19 cellular contexts compared by ENCODE assay signal in the genomic region with DNA sequence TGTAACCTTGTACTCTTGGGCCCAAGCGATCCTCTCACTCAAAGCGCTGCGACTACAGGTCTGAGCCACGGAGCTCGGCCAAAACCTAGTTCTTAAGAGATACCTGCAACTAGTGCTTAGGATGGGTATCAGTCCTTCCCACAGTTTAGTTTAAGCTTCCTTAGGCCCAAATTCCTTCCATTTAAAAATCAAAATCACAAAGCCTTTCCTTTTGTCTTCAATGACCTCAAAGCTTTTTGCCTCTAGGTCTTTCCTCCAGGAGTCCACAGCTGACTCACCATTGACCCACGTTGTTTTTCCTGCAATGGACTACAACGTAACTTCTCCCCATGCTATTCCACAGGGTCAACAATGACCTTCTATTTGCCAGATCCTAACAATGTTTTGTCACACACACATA.
DNase-seq lines count a peak whose midpoint lies in the region; ATAC-seq, FAIRE-seq and TF ChIP-seq lines count a peak whose summit lies in the region.
"Had no signal": no experiment of that assay in that cellular context is flagged by ENCODE, and none has a peak within 500 bp of the region (broad histone marks: within the 10 kb centered on the region; RNA-seq: fewer than 3 reads in every experiment).

No MANE protein-coding gene starts in this region.

- H3F3A ChIP-seq in neural cell (ENCODE audit: insufficient read depth, low read length, poor library complexity, severe bottlenecking) = peaks cover 3% of the 10 kb centered on the region

- no peak overlapping the region for H3K9ac ChIP-seq in NT2/D1 (ENCODE audit: insufficient read length, low read depth)
- no peak overlapping the region for H3K9ac ChIP-seq in endothelial cell of umbilical vein (replicated peaks; ENCODE audit: extremely low read depth, insufficient read depth, low read length)
- no peak overlapping the region for H3K9ac ChIP-seq in neural cell (ENCODE audit: low read length)
- H3K9ac ChIP-seq: KMS-11, SK-N-SH had no signal

- H2AFZ ChIP-seq in endothelial cell of umbilical vein (ENCODE audit: low read depth, low read length) (no peak overlapping the region), neural cell (ENCODE audit: low read depth, low read length) (no peak overlapping the region)

- no peaks in the 10 kb centered on the region for H3K4me1 Mint-ChIP-seq in stimulated activated naive CD8-positive, alpha-beta T cell treated with anti-CD3 and anti-CD28 coated beads, Interleukin-15, amount 100 ng/mL, for 72 hours

- peaks cover 13% of the 10 kb centered on the region for H4K20me1 ChIP-seq in endothelial cell of umbilical vein (replicated peaks; ENCODE audit: control insufficient read depth, extremely low read depth, insufficient read depth, low read length)
- no peaks in the 10 kb centered on the region for H4K20me1 ChIP-seq in neural cell (ENCODE audit: insufficient read depth)

- peak overlapping the region; percentile 62 for H3K27ac ChIP-seq in endothelial cell of umbilical vein (ENCODE audit: insufficient read depth, low read depth, low read length)
- H3K27ac ChIP-seq in neural cell (ENCODE audit: low read length) = no peak overlapping the region
- H3K27ac ChIP-seq: KMS-11, Peyer's patch had no signal

- CTCF ChIA-PET in endothelial cell of umbilical vein (lab: Charles Lee) = interaction anchor here (1.3 kb wide), 1 partner anchor 27 kb away, joined by 3 read pairs; no protein-coding TSS in a partner anchor

- H3K27me3 Mint-ChIP-seq in stimulated activated naive CD8-positive, alpha-beta T cell treated with anti-CD3 and anti-CD28 coated beads, Interleukin-15, amount 100 ng/mL, for 72 hours = no peaks in the 10 kb centered on the region

- peaks cover 87% of the 10 kb centered on the region for H3K79me2 ChIP-seq in endothelial cell of umbilical vein (ENCODE audit: control insufficient read depth, insufficient read depth, low read length)
- peaks cover 39% of the 10 kb centered on the region for H3K79me2 ChIP-seq in neural cell (replicated peaks; ENCODE audit: insufficient read depth, low read length)

- H3K9me2 ChIP-seq in neural cell (ENCODE audit: insufficient read depth, low read length) = no peaks in the 10 kb centered on the region
- H3K9me2 ChIP-seq: SK-N-SH had no signal

- intact Hi-C loops in endothelial cell of umbilical vein (cut with micrococcal nuclease) = no loop called here

- H3K27ac Mint-ChIP-seq in stimulated activated naive CD8-positive, alpha-beta T cell treated with anti-CD3 and anti-CD28 coated beads, Interleukin-15, amount 100 ng/mL, for 72 hours = no peak overlapping the region

- peak; percentile 57 for FAIRE-seq in endothelial cell of umbilical vein (lab: Jason Lieb, UNC)
- FAIRE-seq: HepG2 had no signal

- TF ChIP-seq CTCF in endothelial cell of umbilical vein (IDR thresholded peaks at IDR 0.05; ENCODE audit: extremely low read depth in 1 of 2, insufficient read depth in 1 of 2, low read depth in 1 of 2, low read length in 2 of 2) (no peak), neural cell (IDR thresholded peaks at IDR 0.05; ENCODE audit: poor library complexity, severe bottlenecking) (no peak)

- no peak for TF ChIP-seq EP300 in neural cell (conservative IDR thresholded peaks at IDR 0.05; ENCODE audit: poor library complexity, severe bottlenecking)

- ATAC-seq in stimulated activated naive CD8-positive, alpha-beta T cell treated with anti-CD3 and anti-CD28 coated beads, Interleukin-15, amount 100 ng/mL, for 72 hours = no peak
- ATAC-seq in activated CD4-positive, CD25-positive, alpha-beta regulatory T cell treated with anti-CD3 and anti-CD28 coated beads, Interleukin-2, amount 50 U/mL, for 24 hours = no peak
- ATAC-seq: HepG2 had no signal

- POLR2A ChIA-PET in endothelial cell of umbilical vein (lab: Charles Lee) = no interaction called here

- H3K27me3 ChIP-seq in NT2/D1 (ENCODE audit: insufficient read depth, insufficient read length) (no peaks in the 10 kb centered on the region), endothelial cell of umbilical vein (ENCODE audit: control insufficient read depth in 2 of 2, insufficient read depth in 2 of 2, low read length in 2 of 2) (no peaks in the 10 kb centered on the region), neural cell (ENCODE audit: insufficient read depth, low read depth, low read length) (no peaks in the 10 kb centered on the region)
- H3K27me3 ChIP-seq: Peyer's patch had no signal

- H3K36me3 ChIP-seq in NT2/D1 (ENCODE audit: insufficient read depth, insufficient read length, low read length) = peaks cover 33% of the 10 kb centered on the region
- peaks cover 7 to 11% of the 10 kb centered on the region in 2 experiments for H3K36me3 ChIP-seq in endothelial cell of umbilical vein (ENCODE audit: control insufficient read depth in 2 of 2, extremely low read depth in 1 of 2, insufficient read depth in 2 of 2, low read length in 2 of 2)
- peaks cover 6% of the 10 kb centered on the region for H3K36me3 ChIP-seq in neural cell (ENCODE audit: insufficient read depth, low read length)

- H3K9me3 ChIP-seq in NT2/D1 (ENCODE audit: insufficient read depth, low read length) = no peaks in the 10 kb centered on the region
- no peaks in the 10 kb centered on the region for H3K9me3 ChIP-seq in endothelial cell of umbilical vein (replicated peaks; ENCODE audit: control insufficient read depth, insufficient read depth, low read length)
- H3K9me3 ChIP-seq in neural cell (ENCODE audit: low read length) = no peaks in the 10 kb centered on the region
- H3K9me3 ChIP-seq: Peyer's patch, SK-N-SH had no signal

- BruUV-seq in endothelial cell of umbilical vein (replicated peaks; lab: Mats Ljungman, UMichigan) = no TSS peak

- H3K9me1 ChIP-seq in endothelial cell of umbilical vein (replicated peaks; ENCODE audit: control insufficient read depth, extremely low read depth, insufficient read depth, low read length) = no peaks in the 10 kb centered on the region

- H3K4me2 ChIP-seq in endothelial cell of umbilical vein (ENCODE audit: insufficient read depth, low read length) (no peak overlapping the region), neural cell (ENCODE audit: low read length) (no peak overlapping the region)
- H3K4me2 ChIP-seq: KMS-11, SK-N-SH had no signal

- dilution Hi-C loops in endothelial cell of umbilical vein (cut with MboI; ENCODE audit: extremely low pct_ligation_motif_present, low sequenced_read_pairs) = no loop called here

- H3K9me3 Mint-ChIP-seq in stimulated activated naive CD8-positive, alpha-beta T cell treated with anti-CD3 and anti-CD28 coated beads, Interleukin-15, amount 100 ng/mL, for 72 hours = no peaks in the 10 kb centered on the region

- H3K4me3 ChIP-seq in NT2/D1 (ENCODE audit: insufficient read length, low read depth) = no peak overlapping the region
- no peak overlapping the region for H3K4me3 ChIP-seq in endothelial cell of umbilical vein (replicated peaks in 1 of 3; ENCODE audit: insufficient read depth in 1 of 3, low read depth in 1 of 3, low read length in 3 of 3)
- peak overlapping the region; percentile 8 for H3K4me3 ChIP-seq in neural cell (ENCODE audit: low read length)
- H3K4me3 ChIP-seq: Peyer's patch had no signal

- TF ChIP-seq RAD21 in neural cell (conservative IDR thresholded peaks at IDR 0.05) = no peak

- DNase-seq in NT2/D1 (ENCODE audit: low read depth, low spot score) = peak; percentile 66
- peak; percentile 77 for DNase-seq in endothelial cell of umbilical vein (ENCODE audit: low read depth, low spot score)
- no peak for DNase-seq in pons (ENCODE audit: low spot score)
- no peak for DNase-seq in stimulated activated naive CD8-positive, alpha-beta T cell treated with anti-CD3 and anti-CD28 coated beads, Interleukin-15, amount 100 ng/mL, for 72 hours
- DNase-seq in T-helper 9 cell = no peak
- DNase-seq: COR-L47, HCEC 1CT, NCI-H1048, NCI-H1694 treated with DMSO at 0.1 percent for 48 hours, NCI-H2107, NCI-H2227 treated with DMSO at 0.1 percent for 48 hours, NCI-H524, Peyer's patch, SHP77, SK-N-SH had no signal

- peaks cover 4% of the 10 kb centered on the region for H3K4me1 ChIP-seq in NT2/D1 (ENCODE audit: insufficient read depth, insufficient read length)
- peaks cover 26% of the 10 kb centered on the region for H3K4me1 ChIP-seq in endothelial cell of umbilical vein (ENCODE audit: control insufficient read depth, extremely low read depth, insufficient read depth, low read length)
- H3K4me1 ChIP-seq: Peyer's patch had no signal

- no peak overlapping the region for H3K4me3 Mint-ChIP-seq in stimulated activated naive CD8-positive, alpha-beta T cell treated with anti-CD3 and anti-CD28 coated beads, Interleukin-15, amount 100 ng/mL, for 72 hours

- TF ChIP-seq POLR2A in endothelial cell of umbilical vein (IDR thresholded peaks at IDR 0.05; ENCODE audit: low read depth, low read length) = no peak

TF ChIP-seq in endothelial cell of umbilical vein, 7 proteins besides CTCF, POLR2A, EP300 and RAD21:
- TF ChIP-seq FOS (IDR thresholded peaks at IDR 0.05; ENCODE audit: borderline replicate concordance, insufficient read depth, low read length) = peak; percentile 57
- TF ChIP-seq JUN (IDR thresholded peaks at IDR 0.05; ENCODE audit: borderline replicate concordance, insufficient read depth, insufficient read length, low read depth) = peak; percentile 33
- no peak for TF ChIP-seq MYC (IDR thresholded peaks at IDR 0.05; ENCODE audit: low read depth, low read length)
TF ChIP-seq in endothelial cell of umbilical vein: peak in this region for 2.

TF ChIP-seq in neural cell, 6 proteins besides CTCF, POLR2A, EP300 and RAD21 (continues in another document):
- TF ChIP-seq POLR2AphosphoS5 (IDR thresholded peaks at IDR 0.05) (no peak), SMC3 (conservative IDR thresholded peaks at IDR 0.05; ENCODE audit: poor library complexity) (no peak), EZH2 (IDR thresholded peaks at IDR 0.05; ENCODE audit: borderline replicate concordance, insufficient read depth, low read length, poor library complexity, severe bottlenecking) (no peak)

Comparison
In these comparisons a context has a peak if more than half of its experiments do, and no peak if none do; other contexts are left out.
1. DNase-seq: peak in NT2/D1 (single experiment) and endothelial cell of umbilical vein (single experiment); none in pons (single experiment), stimulated activated naive CD8-positive, alpha-beta T cell treated with anti-CD3 and anti-CD28 coated beads, Interleukin-15, amount 100 ng/mL, for 72 hours (0 of 2) and T-helper 9 cell (single experiment).